1 cellular context compared by ENCODE assay signal in the genomic region with DNA sequence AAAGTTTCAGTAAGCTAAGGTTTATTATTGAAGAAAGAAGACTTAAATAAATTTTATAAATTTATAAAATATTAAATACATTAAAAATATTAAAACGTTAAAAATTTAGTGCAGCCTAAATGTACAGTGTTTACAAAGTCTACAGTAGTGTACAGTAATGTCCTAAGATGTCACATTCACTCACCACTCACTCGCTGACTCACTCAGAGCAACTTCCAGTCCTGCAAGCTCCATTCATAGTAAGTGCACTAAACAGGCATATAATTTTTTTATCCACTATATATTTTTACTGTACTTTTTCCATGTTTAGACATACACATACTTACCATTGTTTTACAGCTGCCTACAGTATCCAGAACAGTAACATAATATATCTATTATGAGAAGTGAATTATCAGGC.
TF ChIP-seq lines count a peak whose summit lies in the region.

No MANE protein-coding gene starts in this region.

TF ChIP-seq in endothelial cell of umbilical vein, 7 proteins besides CTCF, POLR2A, EP300 and RAD21:
- TF ChIP-seq, protein P1, sequence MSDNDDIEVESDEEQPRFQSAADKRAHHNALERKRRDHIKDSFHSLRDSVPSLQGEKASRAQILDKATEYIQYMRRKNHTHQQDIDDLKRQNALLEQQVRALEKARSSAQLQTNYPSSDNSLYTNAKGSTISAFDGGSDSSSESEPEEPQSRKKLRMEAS (IDR thresholded peaks at IDR 0.05; ENCODE audit: insufficient read depth, insufficient read length), result no peak
- TF ChIP-seq MYC (IDR thresholded peaks at IDR 0.05; ENCODE audit: low read depth, low read length) (no peak), FOS (IDR thresholded peaks at IDR 0.05; ENCODE audit: borderline replicate concordance, insufficient read depth, low read length) (peak; percentile 25), GATA2 (IDR thresholded peaks at IDR 0.05; ENCODE audit: insufficient read depth, insufficient read length, low read depth, low read length) (no peak), JUN (IDR thresholded peaks at IDR 0.05; ENCODE audit: borderline replicate concordance, insufficient read depth, insufficient read length, low read depth) (no peak)
